10 cellular contexts compared by ENCODE assay signal in genomic region chr11:61452825-61453224, GRCh38. TPM values are rescaled to one million over a fixed set of nuclear protein-coding genes. Genes with fewer than 3 reads are reported as not detected.
"Had no signal": no experiment of that assay in that cellular context is flagged by ENCODE, and none has a peak within 500 bp of the region (broad histone marks: within the 10 kb centered on the region; RNA-seq: fewer than 3 reads in every experiment).

No MANE protein-coding gene starts in this region.

- H3K27ac Mint-ChIP-seq: HFFc6 had no signal

- DNase-seq: GM23248, GOT3, H7, HFFc6, IMR-90, KBM-7 had no signal

- H3K4me3 ChIP-seq: GM23248, HAP-1 had no signal

- H3K9ac ChIP-seq: GM23248 had no signal

- H3K4me1 ChIP-seq: HAP-1 had no signal

- H3K9me3 Mint-ChIP-seq: HFFc6 had no signal

- H3K9me3 ChIP-seq: HAP-1 had no signal

- H2AFZ ChIP-seq: GM23248 had no signal

- H3K27ac ChIP-seq: GM23248, HL-60 had no signal

- H3K4me3 Mint-ChIP-seq: HFFc6 had no signal

RNA-seq across cellular contexts. Expression of gene LRRC10B, which starts 55.7 kb away (rescaled TPM):
- total RNA-seq: H4, HFFc6, HT1080, IMR-90 had no signal
- polyA plus RNA-seq: GM23248, IMR-90 had no signal
